In genomic region chr18:21179590-21180220, GRCh38 we compare ENCODE assay signal across 8 cellular contexts.
DNase-seq lines count a peak whose midpoint lies in the region; TF ChIP-seq lines count a peak whose summit lies in the region.

No MANE protein-coding gene starts in this region.

- peaks cover 6% of the 10 kb centered on the region for H3K27me3 Mint-ChIP-seq in brain

- H3K4me3 ChIP-seq in HFF-Myc (replicated peaks; ENCODE audit: low read depth, low read length): no peak overlapping the region

- peak; percentile 5 for DNase-seq in NCI-H2107 treated with DMSO at 0.1 percent for 48 hours (lab: John Stamatoyannopoulos, UW; ENCODE audit: unreplicated experiment)
- DNase-seq in NCI-H2107 (lab: John Stamatoyannopoulos, UW): no peak
- peak; percentile 52 for DNase-seq in HFF-Myc (ENCODE audit: extremely low read depth, low read depth)
- peak; percentile 67 for DNase-seq in NCI-H128 (lab: John Stamatoyannopoulos, UW; ENCODE audit: unreplicated experiment)
- DNase-seq in SW480 (ENCODE audit: low spot score): peak; percentile 50
- DNase-seq in islet precursor cell: peak; percentile 70
- DNase-seq in stimulated activated CD4-positive, alpha-beta T cell treated with anti-CD3 and anti-CD28 coated beads, Interleukin-4, amount 100 ng/mL, for 24 hours: peak; percentile 54

- H3K4me1 Mint-ChIP-seq in brain: no peaks in the 10 kb centered on the region

- H3K4me3 Mint-ChIP-seq in brain: no peak overlapping the region

- no peaks in the 10 kb centered on the region for H3K36me3 Mint-ChIP-seq in brain

- no peak overlapping the region for H3K27ac Mint-ChIP-seq in brain

- peak; percentile 80 for TF ChIP-seq CTCF in HFF-Myc (IDR thresholded peaks at IDR 0.05; ENCODE audit: low read depth, low read length, missing control alignments)
- TF ChIP-seq CTCF in brain (conservative IDR thresholded peaks at IDR 0.05): peak; percentile 58 to 74

- H3K9me3 Mint-ChIP-seq in brain: no peaks in the 10 kb centered on the region
